Comparison of ENCODE assay signal across 8 cellular contexts in the genomic region with DNA sequence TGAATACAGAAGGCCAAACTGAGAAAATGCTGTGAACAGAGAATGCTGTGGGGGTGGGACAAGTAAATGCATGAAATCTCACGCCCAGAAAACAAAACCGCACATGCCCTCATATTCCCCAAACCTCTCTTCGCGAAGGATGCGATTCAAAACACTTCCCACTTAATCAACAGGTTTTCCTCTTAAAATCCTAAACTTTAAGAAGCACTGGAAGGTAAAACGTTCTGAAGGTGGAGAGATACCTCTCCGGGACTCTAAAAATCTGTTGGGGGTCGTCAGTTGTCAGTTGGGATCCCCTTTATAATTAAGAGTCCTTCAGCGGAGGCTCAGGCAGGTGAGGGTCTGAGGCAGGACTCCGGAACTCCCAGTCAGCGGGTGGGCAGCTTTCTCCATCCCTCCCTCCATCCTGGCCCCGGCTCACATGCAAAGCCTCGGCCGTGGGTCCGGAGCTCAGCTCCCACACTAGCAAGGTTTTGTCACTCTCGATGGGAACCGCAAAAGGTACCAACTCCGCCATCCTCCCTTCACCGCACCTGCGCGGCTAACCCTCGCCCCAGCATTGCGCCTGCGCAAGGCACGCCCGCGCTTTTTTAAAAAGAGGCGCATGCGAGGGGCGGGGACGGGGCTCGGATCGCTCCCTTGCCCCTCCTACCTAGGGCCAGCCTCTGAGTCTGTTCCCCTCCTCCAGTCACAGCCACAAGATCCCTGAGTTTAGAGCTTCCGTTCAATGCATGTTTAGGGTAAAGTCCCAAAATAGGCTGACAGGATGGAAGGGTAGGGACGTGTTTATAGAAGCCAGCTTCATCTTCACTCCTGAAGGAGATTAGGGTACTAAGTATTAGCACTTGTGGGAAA.
DNase-seq lines count a peak whose midpoint lies in the region; ATAC-seq lines count a peak whose summit lies in the region.

A gene with protein sequence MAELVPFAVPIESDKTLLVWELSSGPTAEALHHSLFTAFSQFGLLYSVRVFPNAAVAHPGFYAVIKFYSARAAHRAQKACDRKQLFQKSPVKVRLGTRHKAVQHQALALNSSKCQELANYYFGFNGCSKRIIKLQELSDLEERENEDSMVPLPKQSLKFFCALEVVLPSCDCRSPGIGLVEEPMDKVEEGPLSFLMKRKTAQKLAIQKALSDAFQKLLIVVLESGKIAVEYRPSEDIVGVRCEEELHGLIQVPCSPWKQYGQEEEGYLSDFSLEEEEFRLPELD (minus strand): TSS at position 563 of the 855 bp plus-strand sequence. CDS start 46 bp downstream, at position 517.

- H3K4me3 Mint-ChIP-seq in memory B cell: peak within 1 kb of the TSS; percentile 81

- H3K9me3 Mint-ChIP-seq in memory B cell: no peaks in the 10 kb centered on the region

- peak; percentile 96 for DNase-seq in NCI-H69 (lab: John Stamatoyannopoulos, UW)
- peak; percentile 60 to 64 for DNase-seq in activated CD4-positive, alpha-beta T cell treated with anti-CD3 and anti-CD28 coated beads, Interleukin-2, amount 50 U/mL, for 4 hours
- peak; percentile 95 for DNase-seq in ecto neural progenitor cell (ENCODE audit: low spot score)
- DNase-seq in memory B cell (ENCODE audit: low spot score in 2 of 2): peak; percentile 56 to 57
- peak; percentile 74 for DNase-seq in stimulated activated CD8-positive, alpha-beta memory T cell treated with anti-CD3 and anti-CD28 coated beads, Interleukin-12 subunit alpha, Interleukin-12 subunit beta, amount 100 ng/mL, for 4 hours (ENCODE audit: low read depth)

- peaks cover 5% of the 10 kb centered on the region for H3K27me3 Mint-ChIP-seq in memory B cell

- H3K36me3 Mint-ChIP-seq in memory B cell: no peaks in the 10 kb centered on the region

- H3K27ac Mint-ChIP-seq in memory B cell: no peak within 1 kb of the TSS

- ATAC-seq in GM18498 (IDR thresholded peaks at IDR 0.05; ENCODE audit: unreplicated experiment): peak; percentile 69
- peak; percentile 61 for ATAC-seq in HG03521 (IDR thresholded peaks at IDR 0.05; ENCODE audit: unreplicated experiment)
- ATAC-seq in memory B cell (ENCODE audit: low read depth): peak; percentile 94
- ATAC-seq in HG03457 (IDR thresholded peaks at IDR 0.05; ENCODE audit: unreplicated experiment): no peak

- peaks cover 4% of the 10 kb centered on the region for H3K4me1 Mint-ChIP-seq in memory B cell
